In the genomic region with DNA sequence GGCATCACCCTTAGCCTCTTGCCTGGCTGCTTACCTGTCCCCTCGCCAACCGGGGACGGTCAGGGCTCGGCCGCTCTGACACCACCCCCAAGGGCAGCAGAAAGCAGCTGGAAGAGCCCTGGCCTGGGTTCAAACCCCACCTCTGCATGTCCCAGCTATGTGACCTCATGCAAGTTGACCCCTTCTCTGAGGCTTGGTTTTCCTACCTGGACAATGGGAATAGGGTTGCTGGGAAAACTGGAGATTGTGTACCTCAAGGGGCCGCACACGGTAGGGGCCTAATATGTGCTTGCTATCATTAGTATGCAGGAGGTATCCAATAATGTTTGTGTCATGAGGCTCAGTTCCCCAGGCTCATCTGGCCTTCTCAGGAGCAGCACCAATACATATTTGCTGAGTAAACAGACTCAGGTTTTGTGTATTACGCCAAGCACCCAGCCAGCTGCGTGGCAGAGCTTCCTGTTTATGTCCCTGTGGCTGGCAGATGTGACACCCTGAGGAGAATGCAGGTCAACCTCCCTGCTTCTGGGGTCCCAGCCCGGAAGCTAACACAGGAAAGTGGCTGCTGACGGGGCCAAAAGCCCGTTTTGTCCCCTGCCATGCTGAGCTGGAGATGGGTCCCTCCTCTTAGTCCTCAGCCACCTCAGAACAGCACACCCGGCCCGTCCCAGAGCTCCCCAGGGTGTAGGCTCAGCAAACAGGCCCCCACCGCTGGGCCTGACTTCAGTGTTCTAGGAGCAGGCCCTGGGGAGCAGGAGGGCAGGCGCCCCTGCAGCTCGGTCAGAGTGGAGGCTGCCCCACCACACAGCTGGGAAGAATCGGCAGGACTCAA, we compare ENCODE assay signal across 9 cellular contexts. TPM values are rescaled to one million over a fixed set of nuclear protein-coding genes. Genes with fewer than 3 reads are reported as not detected.
A peak's percentile ranks its signal among the peaks of the same experiment; 100 is the strongest.
DNase-seq lines count a peak whose midpoint lies in the region; ATAC-seq and TF ChIP-seq lines count a peak whose summit lies in the region.
"Had no signal": no experiment of that assay in that cellular context is flagged by ENCODE, and none has a peak within 500 bp of the region (broad histone marks: within the 10 kb centered on the region; RNA-seq: fewer than 3 reads in every experiment).

No MANE protein-coding gene starts in this region.

- H3K27me3 ChIP-seq in DOHH2 (ENCODE audit: control insufficient read depth, low read length) (no peaks in the 10 kb centered on the region), NT2/D1 (ENCODE audit: insufficient read depth, insufficient read length) (no peaks in the 10 kb centered on the region), upper lobe of right lung (no peaks in the 10 kb centered on the region)

- ATAC-seq in HG02759 (IDR thresholded peaks at IDR 0.05; ENCODE audit: unreplicated experiment) (peak; percentile 60), memory B cell (ENCODE audit: low read depth) (peak; percentile 79), upper lobe of right lung (peak; percentile 48)
- ATAC-seq: HCT116 had no signal

- no peak for TF ChIP-seq CTCF in DOHH2 (IDR thresholded peaks at IDR 0.05; ENCODE audit: low read depth, low read length, poor library complexity, severe bottlenecking)
- TF ChIP-seq CTCF in upper lobe of right lung (IDR thresholded peaks at IDR 0.05), result no peak

- H3K4me1 ChIP-seq in DOHH2 (ENCODE audit: control insufficient read depth, low read length) (peaks cover 54% of the 10 kb centered on the region), NT2/D1 (ENCODE audit: insufficient read depth, insufficient read length) (peaks cover 33% of the 10 kb centered on the region), upper lobe of right lung (peaks cover 29% of the 10 kb centered on the region)

- H3F3A ChIP-seq in DOHH2 (ENCODE audit: control insufficient read depth, insufficient read depth), result 0 out of 2 replicates have a peak, but pooled peaks cover 3% of the 10 kb centered on the region

- intact Hi-C loops in upper lobe of right lung (cut with DNase I), result no loop called here

- H3K4me3 ChIP-seq in DOHH2 (ENCODE audit: low read length) (peak overlapping the region; percentile 68), NT2/D1 (ENCODE audit: insufficient read length, low read depth) (no peak overlapping the region), upper lobe of right lung (no peak overlapping the region)

- peak overlapping the region; percentile 82 for H3K4me2 ChIP-seq in DOHH2 (ENCODE audit: low read length)

- no peak for DNase-seq in NT2/D1 (ENCODE audit: low read depth, low spot score)
- peak; percentile 33 for DNase-seq in activated gamma-delta T cell (lab: John Stamatoyannopoulos, UW)
- peak; percentile 61 to 65 for DNase-seq in memory B cell (ENCODE audit: low spot score in 2 of 2)
- DNase-seq in upper lobe of right lung, result no peak
- DNase-seq in RKO (ENCODE audit: low spot score), result no peak
- DNase-seq in midbrain (lab: John Stamatoyannopoulos, UW), result no peak

- no peaks in the 10 kb centered on the region for H4K20me1 ChIP-seq in DOHH2 (ENCODE audit: control insufficient read depth, insufficient read depth, low read depth, low read length)

- H3K27ac ChIP-seq in DOHH2 (ENCODE audit: low read depth, low read length) (peak overlapping the region; percentile 85), upper lobe of right lung (peak overlapping the region; percentile 79)

- H3K79me2 ChIP-seq in DOHH2 (ENCODE audit: control insufficient read depth, low read length), result no peaks in the 10 kb centered on the region

- no peaks in the 10 kb centered on the region for H3K36me3 Mint-ChIP-seq in memory B cell

- peak overlapping the region; percentile 48 for H3K4me3 Mint-ChIP-seq in memory B cell

- peaks cover 49% of the 10 kb centered on the region for H3K4me1 Mint-ChIP-seq in memory B cell

- H3K36me3 ChIP-seq in DOHH2 (ENCODE audit: control insufficient read depth, low read length) (no peaks in the 10 kb centered on the region), NT2/D1 (ENCODE audit: insufficient read depth, insufficient read length, low read length) (peaks cover 99% of the 10 kb centered on the region), upper lobe of right lung (peaks cover 74% of the 10 kb centered on the region)

- H3K9me2 ChIP-seq in DOHH2 (replicated peaks; ENCODE audit: control insufficient read depth, low read length), result no peaks in the 10 kb centered on the region

- no peaks in the 10 kb centered on the region for H3K9me3 Mint-ChIP-seq in memory B cell

- H3K27ac Mint-ChIP-seq in memory B cell, result peak overlapping the region; percentile 80

- no peaks in the 10 kb centered on the region for H3K27me3 Mint-ChIP-seq in memory B cell

- H3K9me3 ChIP-seq in DOHH2 (ENCODE audit: control insufficient read depth, insufficient read depth, low read length) (no peaks in the 10 kb centered on the region), NT2/D1 (ENCODE audit: insufficient read depth, low read length) (no peaks in the 10 kb centered on the region), upper lobe of right lung (no peaks in the 10 kb centered on the region)

- H3K9ac ChIP-seq in NT2/D1 (ENCODE audit: insufficient read length, low read depth), result peak overlapping the region; percentile 63

RNA-seq across cellular contexts. Expression of gene PLXND1, which starts 29.7 kb away (rescaled TPM):
- total RNA-seq in upper lobe of right lung, result 284 TPM

RNA-seq across cellular contexts. Expression of gene H1-8, which starts 33.8 kb away (rescaled TPM):
- total RNA-seq in upper lobe of right lung, result not detected

RNA-seq across cellular contexts. Expression of gene RHO, which starts 48.3 kb away (rescaled TPM):
- total RNA-seq in upper lobe of right lung, result not detected

Comparison
In these comparisons a context has a peak if more than half of its experiments do, and no peak if none do; other contexts are left out.
1. DNase-seq: peak in activated gamma-delta T cell (single experiment) and memory B cell (2 of 2); none in NT2/D1 (single experiment), upper lobe of right lung (single experiment), RKO (single experiment) and midbrain (single experiment).
2. Peak in every context shown above with its lines, with median percentiles within 50 percentile points of each other: ATAC-seq.